ENCODE assay signal across 8 cellular contexts in genomic region chr2:181178823-181179412, GRCh38.
DNase-seq lines count a peak whose midpoint lies in the region; ATAC-seq, FAIRE-seq and TF ChIP-seq lines count a peak whose summit lies in the region.

No MANE protein-coding gene starts in this region.

- H3K36me3 ChIP-seq in gastroesophageal sphincter (no peaks in the 10 kb centered on the region), adrenal gland (replicated peaks in 1 of 2) (no peaks in the 10 kb centered on the region), small intestine (ENCODE audit: control insufficient read depth in 2 of 2, insufficient read depth in 2 of 2, low read length in 2 of 2) (no peaks in the 10 kb centered on the region)

- H3K27me3 ChIP-seq in gastroesophageal sphincter: no peaks in the 10 kb centered on the region
- no peaks in the 10 kb centered on the region for H3K27me3 ChIP-seq in adrenal gland
- no peaks in the 10 kb centered on the region for H3K27me3 ChIP-seq in small intestine (ENCODE audit: control insufficient read depth in 2 of 2, insufficient read depth in 2 of 2, low read length in 2 of 2)

- H3K27ac ChIP-seq in VCaP (no peak overlapping the region), gastroesophageal sphincter (no peak overlapping the region), adrenal gland (no peak overlapping the region), small intestine (ENCODE audit: low read depth in 1 of 2, low read length in 1 of 2) (no peak overlapping the region)

- H3K4me1 ChIP-seq in gastroesophageal sphincter (no peaks in the 10 kb centered on the region), adrenal gland (replicated peaks in 1 of 2) (no peaks in the 10 kb centered on the region), small intestine (ENCODE audit: control insufficient read depth in 2 of 2, insufficient read depth in 1 of 2, low read depth in 1 of 2, low read length in 1 of 2) (no peaks in the 10 kb centered on the region)

- TF ChIP-seq CTCF in VCaP (conservative IDR thresholded peaks at IDR 0.05) (peak; percentile 60), gastroesophageal sphincter (IDR thresholded peaks at IDR 0.05) (no peak), adrenal gland (IDR thresholded peaks at IDR 0.05) (no peak)

- WGBS in gastroesophageal sphincter (ENCODE audit: low coverage in 1 of 2), 2 donors: 66 to 100% methylated on average over 1 to 2 of the region's 2 CpGs
- WGBS in adrenal gland, 4 donors: 46 to 61% (median 58%) methylated on average over 2 of the region's 2 CpGs
- WGBS in small intestine, 3 donors: 37 to 56% (median 47%) methylated on average over 2 of the region's 2 CpGs

- H3K4me3 ChIP-seq in gastroesophageal sphincter: no peak overlapping the region
- no peak overlapping the region for H3K4me3 ChIP-seq in adrenal gland
- H3K4me3 ChIP-seq in small intestine (ENCODE audit: low read depth in 1 of 2, low read length in 2 of 2): no peak overlapping the region

- DNase-seq in NCI-H748 (lab: John Stamatoyannopoulos, UW; ENCODE audit: unreplicated experiment): peak; percentile 32
- DNase-seq in NCI-H748 treated with DMSO at 0.1 percent for 48 hours (lab: John Stamatoyannopoulos, UW): no peak
- peak; percentile 25 for DNase-seq in germinal center (ENCODE audit: low spot score)
- DNase-seq in adrenal gland: no peak
- no peak for DNase-seq in small intestine

- intact Hi-C loops in adrenal gland (cut with DNase I): no loop called here

- TF ChIP-seq POLR2A in gastroesophageal sphincter (IDR thresholded peaks at IDR 0.05) (no peak), adrenal gland (IDR thresholded peaks at IDR 0.05) (no peak)

- no peak for TF ChIP-seq EP300 in gastroesophageal sphincter (IDR thresholded peaks at IDR 0.05)

- no peaks in the 10 kb centered on the region for H3K9me3 ChIP-seq in gastroesophageal sphincter
- H3K9me3 ChIP-seq in adrenal gland (replicated peaks in 1 of 3): no peaks in the 10 kb centered on the region
- no peaks in the 10 kb centered on the region for H3K9me3 ChIP-seq in small intestine (ENCODE audit: control insufficient read depth, low read depth)

- FAIRE-seq in small intestine (lab: Jason Lieb, UNC): no peak

- ATAC-seq in HG03095 (IDR thresholded peaks at IDR 0.05; ENCODE audit: unreplicated experiment) (peak; percentile 58), gastroesophageal sphincter (no peak)

Comparison
In these comparisons a context has a peak if more than half of its experiments do, and no peak if none do; other contexts are left out.
1. DNase-seq: peak in NCI-H748 (single experiment) and germinal center (single experiment); none in NCI-H748 treated with DMSO at 0.1 percent for 48 hours (single experiment), adrenal gland (0 of 7) and small intestine (single experiment).